Comparison of ENCODE assay signal across 25 cellular contexts in the genomic region with DNA sequence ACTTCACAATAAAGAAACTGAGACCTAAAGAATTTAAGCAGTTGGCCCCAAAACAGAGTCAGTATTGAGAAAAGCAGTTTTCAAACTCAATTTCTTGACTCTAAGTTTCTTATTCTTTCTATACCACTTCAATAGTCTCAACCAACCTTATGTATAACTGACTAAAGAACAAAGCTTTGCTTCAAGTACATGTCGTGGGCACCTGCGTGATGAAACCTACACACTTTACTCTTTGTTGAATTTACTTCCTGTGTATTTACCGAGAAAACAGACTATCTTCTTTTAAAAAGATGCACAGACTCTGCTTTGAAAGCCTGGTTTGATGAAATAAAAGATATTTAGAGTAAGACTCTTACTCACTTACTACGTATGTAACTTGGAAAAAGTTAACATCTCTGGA.
A peak's percentile ranks its signal among the peaks of the same experiment; 100 is the strongest.
DNase-seq lines count a peak whose midpoint lies in the region; ATAC-seq, FAIRE-seq and TF ChIP-seq lines count a peak whose summit lies in the region.
"Had no signal": no experiment of that assay in that cellular context is flagged by ENCODE, and none has a peak within 500 bp of the region (broad histone marks: within the 10 kb centered on the region; RNA-seq: fewer than 3 reads in every experiment).

No MANE protein-coding gene starts in this region.

- DNase-seq in T-helper 1 cell: no peak
- peak; percentile 26 for DNase-seq in activated CD8-positive, alpha-beta T cell treated with anti-CD3 and anti-CD28 coated beads, Interleukin-2, amount 10 ng/mL, durations not matched to agents 7 days and 5 days
- DNase-seq in activated CD8-positive, alpha-beta T cell treated with anti-CD3 and anti-CD28 coated beads for 36 hours: no peak
- no peak for DNase-seq in CD4-positive, alpha-beta T cell
- DNase-seq in GM12891 (ENCODE audit: insufficient read length, low spot score): no peak
- DNase-seq: CD4-positive, CD25-positive, alpha-beta regulatory T cell; CD8-positive, alpha-beta memory T cell; DMS 273 treated with DMSO at 0.1 percent for 48 hours; DMS79; EL; GDM1; GOT3; HFFc6 had no signal

- ATAC-seq in activated CD8-positive, alpha-beta T cell treated with anti-CD3 and anti-CD28 coated beads, Interleukin-2, amount 10 ng/mL, durations not matched to agents 7 days and 5 days: peak; percentile 55
- no peak for ATAC-seq in activated CD8-positive, alpha-beta T cell treated with anti-CD3 and anti-CD28 coated beads for 36 hours
- ATAC-seq in CD4-positive, alpha-beta T cell (ENCODE audit: poor library complexity): peak; percentile 48
- ATAC-seq: GM12878 had no signal

- TF ChIP-seq CTCF in activated CD8-positive, alpha-beta T cell treated with anti-CD3 and anti-CD28 coated beads for 36 hours (IDR thresholded peaks at IDR 0.05): no peak
- no peak for TF ChIP-seq CTCF in CD4-positive, alpha-beta T cell (IDR thresholded peaks at IDR 0.05)

- no peak for FAIRE-seq in GM12891 (lab: Jason Lieb, UNC)
- FAIRE-seq: A204.1, D721Med, GM12878, GM18507, H54 had no signal

- H3K4me3 ChIP-seq in thymus (ENCODE audit: low read length): no peak overlapping the region
- H3K4me3 ChIP-seq: BLaER1, GM12878, HAP-1 had no signal

- H3K4me1 Mint-ChIP-seq in T-helper 1 cell treated with Interleukin-12 subunit alpha and Interleukin-12 subunit beta and Interleukin-4 antibody, amounts not matched to agents 30 μg/mL and 1 μg/mL, for 36 hours (ENCODE audit: low read depth): peaks cover 2% of the 10 kb centered on the region
- H3K4me1 Mint-ChIP-seq in activated CD8-positive, alpha-beta T cell treated with anti-CD3 and anti-CD28 coated beads, Interleukin-2, amount 10 ng/mL, durations not matched to agents 7 days and 5 days (ENCODE audit: low read depth): peaks cover 33% of the 10 kb centered on the region
- no peaks in the 10 kb centered on the region for H3K4me1 Mint-ChIP-seq in activated CD8-positive, alpha-beta T cell treated with anti-CD3 and anti-CD28 coated beads for 36 hours (ENCODE audit: low read depth)
- H3K4me1 Mint-ChIP-seq in CD4-positive, alpha-beta T cell (ENCODE audit: low read depth): peaks cover 5% of the 10 kb centered on the region
- H3K4me1 Mint-ChIP-seq: B cell; CD8-positive, alpha-beta memory T cell had no signal

- H3K36me3 Mint-ChIP-seq in T-helper 1 cell treated with Interleukin-12 subunit alpha and Interleukin-12 subunit beta and Interleukin-4 antibody, amounts not matched to agents 30 μg/mL and 1 μg/mL, for 36 hours (ENCODE audit: low read depth): peaks cover 4% of the 10 kb centered on the region
- peaks cover 13% of the 10 kb centered on the region for H3K36me3 Mint-ChIP-seq in activated CD8-positive, alpha-beta T cell treated with anti-CD3 and anti-CD28 coated beads, Interleukin-2, amount 10 ng/mL, durations not matched to agents 7 days and 5 days (ENCODE audit: low read depth)
- no peaks in the 10 kb centered on the region for H3K36me3 Mint-ChIP-seq in activated CD8-positive, alpha-beta T cell treated with anti-CD3 and anti-CD28 coated beads for 36 hours (ENCODE audit: low read depth)
- no peaks in the 10 kb centered on the region for H3K36me3 Mint-ChIP-seq in CD4-positive, alpha-beta T cell (ENCODE audit: low read depth)
- H3K36me3 Mint-ChIP-seq: CD4-positive, CD25-positive, alpha-beta regulatory T cell; CD8-positive, alpha-beta memory T cell had no signal

- H3K27me3 ChIP-seq in CD4-positive, alpha-beta T cell (ENCODE audit: control insufficient read depth, insufficient read depth, low read length): no peaks in the 10 kb centered on the region
- H3K27me3 ChIP-seq in thymus (ENCODE audit: control insufficient read depth, insufficient read depth): no peaks in the 10 kb centered on the region
- H3K27me3 ChIP-seq: BLaER1 had no signal

- H3K27me3 Mint-ChIP-seq in T-helper 1 cell treated with Interleukin-12 subunit alpha and Interleukin-12 subunit beta and Interleukin-4 antibody, amounts not matched to agents 30 μg/mL and 1 μg/mL, for 36 hours (ENCODE audit: low read depth): no peaks in the 10 kb centered on the region
- H3K27me3 Mint-ChIP-seq in activated CD8-positive, alpha-beta T cell treated with anti-CD3 and anti-CD28 coated beads, Interleukin-2, amount 10 ng/mL, durations not matched to agents 7 days and 5 days (ENCODE audit: low read depth): no peaks in the 10 kb centered on the region
- no peaks in the 10 kb centered on the region for H3K27me3 Mint-ChIP-seq in activated CD8-positive, alpha-beta T cell treated with anti-CD3 and anti-CD28 coated beads for 36 hours
- H3K27me3 Mint-ChIP-seq in CD4-positive, alpha-beta T cell: no peaks in the 10 kb centered on the region
- H3K27me3 Mint-ChIP-seq: B cell; CD4-positive, CD25-positive, alpha-beta regulatory T cell had no signal

- no peak overlapping the region for H3K27ac ChIP-seq in CD4-positive, alpha-beta T cell (ENCODE audit: low read depth, low read length)
- H3K27ac ChIP-seq in thymus (ENCODE audit: low read depth): peak overlapping the region; percentile 87
- H3K27ac ChIP-seq: 22Rv1, BLaER1, C4-2B had no signal

- CTCF ChIA-PET in activated CD8-positive, alpha-beta T cell treated with anti-CD3 and anti-CD28 coated beads, Interleukin-2, amount 10 ng/mL, durations not matched to agents 7 days and 5 days (lab: Charles Lee): no interaction called here
- CTCF ChIA-PET in activated CD8-positive, alpha-beta T cell treated with anti-CD3 and anti-CD28 coated beads for 36 hours (lab: Charles Lee): no interaction called here
- CTCF ChIA-PET in CD4-positive, alpha-beta T cell (lab: Charles Lee): no interaction called here

- POLR2A ChIA-PET in activated CD8-positive, alpha-beta T cell treated with anti-CD3 and anti-CD28 coated beads, Interleukin-2, amount 10 ng/mL, durations not matched to agents 7 days and 5 days (lab: Charles Lee): no interaction called here
- POLR2A ChIA-PET in activated CD8-positive, alpha-beta T cell treated with anti-CD3 and anti-CD28 coated beads for 36 hours (lab: Charles Lee): no interaction called here
- POLR2A ChIA-PET in CD4-positive, alpha-beta T cell (lab: Charles Lee): no interaction called here

- no peaks in the 10 kb centered on the region for H3K36me3 ChIP-seq in thymus (ENCODE audit: control insufficient read depth, insufficient read depth)
- H3K36me3 ChIP-seq: BLaER1, HAP-1 had no signal

- H3K9me3 Mint-ChIP-seq in T-helper 1 cell treated with Interleukin-12 subunit alpha and Interleukin-12 subunit beta and Interleukin-4 antibody, amounts not matched to agents 30 μg/mL and 1 μg/mL, for 36 hours: no peaks in the 10 kb centered on the region
- H3K9me3 Mint-ChIP-seq in activated CD8-positive, alpha-beta T cell treated with anti-CD3 and anti-CD28 coated beads, Interleukin-2, amount 10 ng/mL, durations not matched to agents 7 days and 5 days (ENCODE audit: insufficient read depth): peaks cover 6% of the 10 kb centered on the region
- H3K9me3 Mint-ChIP-seq in activated CD8-positive, alpha-beta T cell treated with anti-CD3 and anti-CD28 coated beads for 36 hours: no peaks in the 10 kb centered on the region
- no peaks in the 10 kb centered on the region for H3K9me3 Mint-ChIP-seq in CD4-positive, alpha-beta T cell

- 35% methylated on average over 4 of the region's 4 CpGs for WGBS in thymus

- peaks cover 10% of the 10 kb centered on the region for H3K4me1 ChIP-seq in thymus (ENCODE audit: control insufficient read depth, insufficient read depth, low read length)
- H3K4me1 ChIP-seq: BLaER1 had no signal

- peak overlapping the region; percentile 45 for H3K27ac Mint-ChIP-seq in T-helper 1 cell treated with Interleukin-12 subunit alpha and Interleukin-12 subunit beta and Interleukin-4 antibody, amounts not matched to agents 30 μg/mL and 1 μg/mL, for 36 hours
- H3K27ac Mint-ChIP-seq in activated CD8-positive, alpha-beta T cell treated with anti-CD3 and anti-CD28 coated beads, Interleukin-2, amount 10 ng/mL, durations not matched to agents 7 days and 5 days: peak overlapping the region; percentile 55
- no peak overlapping the region for H3K27ac Mint-ChIP-seq in activated CD8-positive, alpha-beta T cell treated with anti-CD3 and anti-CD28 coated beads for 36 hours
- H3K27ac Mint-ChIP-seq in CD4-positive, alpha-beta T cell: peak overlapping the region; percentile 35
- H3K27ac Mint-ChIP-seq: B cell; CD4-positive, CD25-positive, alpha-beta regulatory T cell; CD8-positive, alpha-beta memory T cell; HFFc6 had no signal

- TF ChIP-seq POLR2A in GM12891 (IDR thresholded peaks at IDR 0.05; ENCODE audit: low read depth, low read length): no peak

- H3K9me3 ChIP-seq in CD4-positive, alpha-beta T cell (ENCODE audit: control insufficient read depth, low read length): no peaks in the 10 kb centered on the region
- H3K9me3 ChIP-seq in thymus (ENCODE audit: control insufficient read depth): no peaks in the 10 kb centered on the region
- H3K9me3 ChIP-seq: BLaER1, HAP-1 had no signal

- intact Hi-C loops in activated CD8-positive, alpha-beta T cell treated with anti-CD3 and anti-CD28 coated beads for 36 hours (cut with micrococcal nuclease): no loop called here
- intact Hi-C loops in CD4-positive, alpha-beta T cell (cut with DNase I, micrococcal nuclease): no loop called here

- H3K4me3 Mint-ChIP-seq in T-helper 1 cell treated with Interleukin-12 subunit alpha and Interleukin-12 subunit beta and Interleukin-4 antibody, amounts not matched to agents 30 μg/mL and 1 μg/mL, for 36 hours: no peak overlapping the region
- no peak overlapping the region for H3K4me3 Mint-ChIP-seq in activated CD8-positive, alpha-beta T cell treated with anti-CD3 and anti-CD28 coated beads, Interleukin-2, amount 10 ng/mL, durations not matched to agents 7 days and 5 days
- H3K4me3 Mint-ChIP-seq in activated CD8-positive, alpha-beta T cell treated with anti-CD3 and anti-CD28 coated beads for 36 hours: no peak overlapping the region
- no peak overlapping the region for H3K4me3 Mint-ChIP-seq in CD4-positive, alpha-beta T cell
- H3K4me3 Mint-ChIP-seq: B cell; CD4-positive, CD25-positive, alpha-beta regulatory T cell; CD8-positive, alpha-beta memory T cell; HFFc6 had no signal

TF ChIP-seq in GM12891, 5 proteins besides CTCF, POLR2A, EP300 and RAD21:
- no peak for TF ChIP-seq SPI1 (IDR thresholded peaks at IDR 0.05; ENCODE audit: low read depth, low read length)
- TF ChIP-seq POU2F2 (IDR thresholded peaks at IDR 0.05; ENCODE audit: low read depth, low read length): no peak
- no peak for TF ChIP-seq TAF1 (IDR thresholded peaks at IDR 0.05; ENCODE audit: low read depth, low read length)
- no peak for TF ChIP-seq PAX5 (IDR thresholded peaks at IDR 0.05; ENCODE audit: insufficient read depth, low read length, severe bottlenecking)
- TF ChIP-seq POLR2AphosphoS5 (IDR thresholded peaks at IDR 0.05; ENCODE audit: low read depth, low read length): no peak
